In genomic region chr6:148905111-148905870, GRCh38 we compare ENCODE assay signal across 24 cellular contexts.
DNase-seq lines count a peak whose midpoint lies in the region; ATAC-seq and TF ChIP-seq lines count a peak whose summit lies in the region.
"Had no signal": no experiment of that assay in that cellular context is flagged by ENCODE, and none has a peak within 500 bp of the region (broad histone marks: within the 10 kb centered on the region; RNA-seq: fewer than 3 reads in every experiment).

No MANE protein-coding gene starts in this region.

- H3K27ac ChIP-seq in right cardiac atrium (ENCODE audit: low read length) (no peak overlapping the region), right atrium auricular region (no peak overlapping the region), neural progenitor cell (no peak overlapping the region), mesenchymal stem cell (ENCODE audit: low read length, poor library complexity, severe bottlenecking) (no peak overlapping the region)
- H3K27ac ChIP-seq: A549, HL-60 had no signal

- ATAC-seq in right cardiac atrium, result peak; percentile 39 to 68
- ATAC-seq: A549 had no signal

- peak in 1 of 3 donors; percentile 62 for DNase-seq in right cardiac atrium
- DNase-seq in right atrium auricular region (ENCODE audit: low spot score), result no peak
- peak; percentile 13 for DNase-seq in cerebellum (ENCODE audit: low spot score)
- no peak for DNase-seq in neural progenitor cell (ENCODE audit: low spot score)
- no peak for DNase-seq in kidney tubule cell (ENCODE audit: low spot score)
- DNase-seq in mesenchymal stem cell, result no peak
- DNase-seq in activated naive CD4-positive, alpha-beta T cell treated with anti-CD3 and anti-CD28 coated beads, Interleukin-2, amount 10 ng/mL, durations not matched to agents 7 days and 5 days, result no peak
- DNase-seq: AML-193; CD4-positive, alpha-beta memory T cell; COR-L47; DMS79 treated with DMSO at 0.1 percent for 48 hours; NCI-H1048; NCI-H1417; NCI-H1694 treated with DMSO at 0.1 percent for 48 hours; NCI-H2081; NCI-H2171; NCI-H226; NCI-H510A; NCI-H69; RPMI8226; SIG-M5; SK-N-SH had no signal

- CTCF ChIA-PET in activated naive CD4-positive, alpha-beta T cell treated with anti-CD3 and anti-CD28 coated beads, Interleukin-2, amount 10 ng/mL, durations not matched to agents 7 days and 5 days (lab: Charles Lee), result no interaction called here

- no peak overlapping the region for H4K91ac ChIP-seq in mesenchymal stem cell (ENCODE audit: low read length)

- no peak overlapping the region for H3K23ac ChIP-seq in mesenchymal stem cell (ENCODE audit: low read length in 2 of 2)

- peaks cover 2% of the 10 kb centered on the region for H3K27me3 Mint-ChIP-seq in neural progenitor cell (ENCODE audit: insufficient read depth, low read depth)
- H3K27me3 Mint-ChIP-seq in activated naive CD4-positive, alpha-beta T cell treated with anti-CD3 and anti-CD28 coated beads, Interleukin-2, amount 10 ng/mL, durations not matched to agents 7 days and 5 days, result peaks cover 12% of the 10 kb centered on the region
- H3K27me3 Mint-ChIP-seq: CD4-positive, alpha-beta memory T cell had no signal

- H3F3A ChIP-seq in neural progenitor cell (ENCODE audit: low read depth), result no peaks in the 10 kb centered on the region

- H3K9me3 Mint-ChIP-seq in neural progenitor cell, result peaks cover 2% of the 10 kb centered on the region
- no peaks in the 10 kb centered on the region for H3K9me3 Mint-ChIP-seq in activated naive CD4-positive, alpha-beta T cell treated with anti-CD3 and anti-CD28 coated beads, Interleukin-2, amount 10 ng/mL, durations not matched to agents 7 days and 5 days

- H2AFZ ChIP-seq in neural progenitor cell (replicated peaks) (no peak overlapping the region), mesenchymal stem cell (ENCODE audit: low read depth, low read length) (no peak overlapping the region)

- H3K18ac ChIP-seq in mesenchymal stem cell (ENCODE audit: low read depth in 1 of 2, low read length in 2 of 2), result no peak overlapping the region

- no peak overlapping the region for H2AK5ac ChIP-seq in mesenchymal stem cell (ENCODE audit: low read length, severe bottlenecking)

- H3K4me2 ChIP-seq in neural progenitor cell, result no peak overlapping the region
- no peak overlapping the region for H3K4me2 ChIP-seq in mesenchymal stem cell (ENCODE audit: low read length, poor library complexity, severe bottlenecking)
- H3K4me2 ChIP-seq: A549, SK-N-SH had no signal

- no peak overlapping the region for H3K4me3 ChIP-seq in right cardiac atrium (ENCODE audit: low read length)
- no peak overlapping the region for H3K4me3 ChIP-seq in right atrium auricular region
- H3K4me3 ChIP-seq in neural progenitor cell, result no peak overlapping the region
- H3K4me3 ChIP-seq in mesenchymal stem cell (ENCODE audit: insufficient read depth in 1 of 2, low read depth in 1 of 2, low read length in 2 of 2), result no peak overlapping the region
- H3K4me3 ChIP-seq: A549 had no signal

- H3K14ac ChIP-seq in mesenchymal stem cell (ENCODE audit: low read length in 2 of 2), result no peak overlapping the region

- no peak overlapping the region for H3K4me3 Mint-ChIP-seq in neural progenitor cell
- H3K4me3 Mint-ChIP-seq in activated naive CD4-positive, alpha-beta T cell treated with anti-CD3 and anti-CD28 coated beads, Interleukin-2, amount 10 ng/mL, durations not matched to agents 7 days and 5 days, result no peak overlapping the region
- H3K4me3 Mint-ChIP-seq: CD4-positive, alpha-beta memory T cell had no signal

- no peaks in the 10 kb centered on the region for H3K27me3 ChIP-seq in right cardiac atrium (ENCODE audit: control insufficient read depth, insufficient read depth)
- H3K27me3 ChIP-seq in right atrium auricular region, result no peaks in the 10 kb centered on the region
- no peaks in the 10 kb centered on the region for H3K27me3 ChIP-seq in neural progenitor cell
- no peaks in the 10 kb centered on the region for H3K27me3 ChIP-seq in mesenchymal stem cell (ENCODE audit: control insufficient read depth in 1 of 2, insufficient read depth in 1 of 2, low read length in 2 of 2)

- peak overlapping the region; percentile 30 for H3K27ac Mint-ChIP-seq in neural progenitor cell
- H3K27ac Mint-ChIP-seq in activated naive CD4-positive, alpha-beta T cell treated with anti-CD3 and anti-CD28 coated beads, Interleukin-2, amount 10 ng/mL, durations not matched to agents 7 days and 5 days, result no peak overlapping the region
- H3K27ac Mint-ChIP-seq: CD4-positive, alpha-beta memory T cell had no signal

- 70% methylated on average over 4 of the region's 4 CpGs for WGBS in right cardiac atrium
- WGBS in mesenchymal stem cell, result 95% methylated on average over 4 of the region's 4 CpGs

- no peaks in the 10 kb centered on the region for H3K79me1 ChIP-seq in mesenchymal stem cell (replicated peaks; ENCODE audit: low read length, poor library complexity, severe bottlenecking)

- TF ChIP-seq CTCF in right atrium auricular region (IDR thresholded peaks at IDR 0.05), result no peak
- no peak for TF ChIP-seq CTCF in neural progenitor cell (IDR thresholded peaks at IDR 0.05)

- H3K4me1 Mint-ChIP-seq in neural progenitor cell, result no peaks in the 10 kb centered on the region
- H3K4me1 Mint-ChIP-seq in activated naive CD4-positive, alpha-beta T cell treated with anti-CD3 and anti-CD28 coated beads, Interleukin-2, amount 10 ng/mL, durations not matched to agents 7 days and 5 days, result no peaks in the 10 kb centered on the region

- H2BK12ac ChIP-seq in mesenchymal stem cell (ENCODE audit: low read length in 2 of 2), result no peak overlapping the region

- no peaks in the 10 kb centered on the region for H4K20me1 ChIP-seq in neural progenitor cell (ENCODE audit: low read depth)

- intact Hi-C loops in right cardiac atrium (cut with DNase I), result no loop called here

- H4K8ac ChIP-seq in mesenchymal stem cell (ENCODE audit: low read length), result no peak overlapping the region

- no peak overlapping the region for H2BK5ac ChIP-seq in mesenchymal stem cell (ENCODE audit: low read depth, low read length, poor library complexity, severe bottlenecking)

- H3K4ac ChIP-seq in mesenchymal stem cell (ENCODE audit: low read depth in 1 of 2, low read length in 2 of 2), result no peak overlapping the region

- no peaks in the 10 kb centered on the region for H3K36me3 ChIP-seq in right atrium auricular region
- H3K36me3 ChIP-seq in neural progenitor cell, result no peaks in the 10 kb centered on the region
- peaks cover 0 to 5% of the 10 kb centered on the region in 2 experiments for H3K36me3 ChIP-seq in mesenchymal stem cell (ENCODE audit: control insufficient read depth in 1 of 2, insufficient read depth in 2 of 2, low read depth in 1 of 2, low read length in 2 of 2)

- no peak overlapping the region for H3K9ac ChIP-seq in neural progenitor cell
- no peak overlapping the region for H3K9ac ChIP-seq in mesenchymal stem cell (ENCODE audit: low read length)
- H3K9ac ChIP-seq: SK-N-SH had no signal

- H3K9me3 ChIP-seq in right cardiac atrium (ENCODE audit: control insufficient read depth, low read length) (no peaks in the 10 kb centered on the region), right atrium auricular region (no peaks in the 10 kb centered on the region), neural progenitor cell (ENCODE audit: low read depth) (no peaks in the 10 kb centered on the region), mesenchymal stem cell (ENCODE audit: control insufficient read depth, low read length) (no peaks in the 10 kb centered on the region)
- H3K9me3 ChIP-seq: A549, SK-N-SH had no signal

- peaks cover 24% of the 10 kb centered on the region for H3K79me2 ChIP-seq in neural progenitor cell (ENCODE audit: low read depth)

- H2BK15ac ChIP-seq in mesenchymal stem cell (ENCODE audit: low read depth, poor library complexity, severe bottlenecking), result no peak overlapping the region

- H3K36me3 Mint-ChIP-seq in neural progenitor cell, result peaks cover 9% of the 10 kb centered on the region
- H3K36me3 Mint-ChIP-seq in activated naive CD4-positive, alpha-beta T cell treated with anti-CD3 and anti-CD28 coated beads, Interleukin-2, amount 10 ng/mL, durations not matched to agents 7 days and 5 days, result no peaks in the 10 kb centered on the region

- no peaks in the 10 kb centered on the region for H3K4me1 ChIP-seq in right cardiac atrium (ENCODE audit: control insufficient read depth, insufficient read depth, low read length)
- no peaks in the 10 kb centered on the region for H3K4me1 ChIP-seq in right atrium auricular region
- H3K4me1 ChIP-seq in neural progenitor cell, result peaks cover 9% of the 10 kb centered on the region
- H3K4me1 ChIP-seq in mesenchymal stem cell (ENCODE audit: control insufficient read depth, insufficient read depth, low read depth, low read length), result no peaks in the 10 kb centered on the region
- H3K4me1 ChIP-seq: A549 had no signal

- H2BK120ac ChIP-seq in mesenchymal stem cell (ENCODE audit: low read depth, low read length), result no peak overlapping the region
